Comparison of ENCODE assay signal across 21 cellular contexts in the genomic region with DNA sequence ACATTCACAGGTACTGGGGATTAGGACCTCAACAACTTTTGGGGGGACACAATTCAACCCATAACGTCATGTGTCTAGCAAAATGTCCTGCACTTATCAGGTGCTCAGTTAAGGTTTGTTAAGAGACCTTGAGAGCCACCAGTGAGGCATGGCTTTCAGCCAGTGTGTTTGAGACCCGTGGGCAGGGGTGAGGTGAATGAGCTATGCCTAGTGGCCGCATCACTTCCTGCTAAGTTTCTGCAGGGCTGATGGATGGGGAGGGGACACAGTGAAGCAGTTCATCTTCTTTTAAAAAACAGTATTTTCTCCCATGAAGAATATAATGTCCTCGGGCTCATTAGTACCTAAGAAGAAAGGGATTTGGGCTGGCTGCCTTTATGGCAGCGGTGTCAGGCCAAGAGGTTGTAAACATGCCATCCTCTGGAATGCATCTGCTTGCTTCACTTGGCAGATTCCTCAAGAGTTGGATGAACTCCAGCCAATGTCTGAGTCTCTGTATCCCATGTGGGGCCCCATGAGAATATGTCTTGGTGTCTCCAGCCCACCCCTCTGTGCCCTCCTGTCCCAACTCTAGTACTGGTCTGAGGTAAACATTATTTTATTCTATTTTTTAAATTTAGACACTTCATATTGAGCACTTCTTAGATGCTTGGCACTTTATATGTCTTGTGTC.
DNase-seq lines count a peak whose midpoint lies in the region; ATAC-seq and TF ChIP-seq lines count a peak whose summit lies in the region.
"Had no signal": no experiment of that assay in that cellular context is flagged by ENCODE, and none has a peak within 500 bp of the region (broad histone marks: within the 10 kb centered on the region; RNA-seq: fewer than 3 reads in every experiment).

No MANE protein-coding gene starts in this region.

- ATAC-seq in sciatic nerve, result peak; percentile 53
- ATAC-seq: HepG2, left lung, right lobe of liver had no signal

- CTCF ChIA-PET in MCF 10A (lab: Yijun Ruan, JAX), result interaction anchor here (0.6 kb wide), 1 partner anchor 101 kb away, joined by 3 read pairs; no protein-coding TSS in a partner anchor

- no peak overlapping the region for H3K4me2 ChIP-seq in Loucy (ENCODE audit: low read depth, low read length, poor library complexity, severe bottlenecking)

- no peaks in the 10 kb centered on the region for H3F3A ChIP-seq in Loucy (ENCODE audit: low read depth)

- no peaks in the 10 kb centered on the region for H3K9me2 ChIP-seq in Loucy (replicated peaks; ENCODE audit: low read depth, low read length)

- no peaks in the 10 kb centered on the region for H3K79me2 ChIP-seq in Loucy (ENCODE audit: insufficient read depth, low read length)

- H3K9me3 ChIP-seq in Loucy (ENCODE audit: insufficient read depth, low read depth, low read length), result no peaks in the 10 kb centered on the region
- H3K9me3 ChIP-seq: right lobe of liver, testis had no signal

- H3K27me3 Mint-ChIP-seq in MCF 10A (ENCODE audit: insufficient read depth, unreplicated experiment), result no peaks in the 10 kb centered on the region

- H3K27ac Mint-ChIP-seq in MCF 10A (ENCODE audit: low read depth, unreplicated experiment), result no peak overlapping the region

- no peaks in the 10 kb centered on the region for H3K27me3 ChIP-seq in Loucy (ENCODE audit: insufficient read depth, low read length, poor library complexity, severe bottlenecking)
- H3K27me3 ChIP-seq: left lung, right lobe of liver, testis had no signal

- no peak overlapping the region for H3K9ac ChIP-seq in Loucy (ENCODE audit: low read depth, low read length, poor library complexity, severe bottlenecking)

- no peak overlapping the region for H3K4me3 Mint-ChIP-seq in MCF 10A (ENCODE audit: unreplicated experiment)

- no TSS peak for BruUV-seq in MCF 10A (replicated peaks; lab: Mats Ljungman, UMichigan)

- no peak overlapping the region for H3K4me3 ChIP-seq in Loucy (ENCODE audit: low read length, poor library complexity, severe bottlenecking)
- H3K4me3 ChIP-seq: left lung, right lobe of liver, testis had no signal

- no peaks in the 10 kb centered on the region for H3K4me1 Mint-ChIP-seq in MCF 10A (ENCODE audit: insufficient read depth, unreplicated experiment)

- no peaks in the 10 kb centered on the region for H3K9me3 Mint-ChIP-seq in MCF 10A (ENCODE audit: unreplicated experiment)

- H3K36me3 Mint-ChIP-seq in MCF 10A (ENCODE audit: insufficient read depth, unreplicated experiment), result no peaks in the 10 kb centered on the region

- peaks cover 11% of the 10 kb centered on the region for H3K4me1 ChIP-seq in Loucy (ENCODE audit: insufficient read depth, low read length, poor library complexity, severe bottlenecking)
- H3K4me1 ChIP-seq: left lung, right lobe of liver, testis had no signal

- peak overlapping the region; percentile 42; the same call in 1 of the 2 replicates for H2AFZ ChIP-seq in Loucy (ENCODE audit: low read length)

- H3K36me3 ChIP-seq in Loucy (ENCODE audit: insufficient read depth, low read length), result no peaks in the 10 kb centered on the region
- H3K36me3 ChIP-seq: left lung, right lobe of liver had no signal

- intact Hi-C loops in MCF 10A (cut with micrococcal nuclease), result no loop called here
- intact Hi-C loops in sciatic nerve (cut with DNase I), result no loop called here

- POLR2A ChIA-PET in MCF 10A (lab: Yijun Ruan, JAX), result no interaction called here

- DNase-seq in EL (peak; percentile 65), MCF 10A (ENCODE audit: unreplicated experiment) (peak; percentile 34), sciatic nerve (ENCODE audit: low spot score) (no peak), GOT3 (lab: John Stamatoyannopoulos, UW) (no peak)
- DNase-seq in activated CD4-positive, CD25-positive, alpha-beta regulatory T cell (lab: John Stamatoyannopoulos, UW), result no peak
- no peak for DNase-seq in stimulated activated CD4-positive, alpha-beta T cell treated with anti-CD3 and anti-CD28 coated beads, Interleukin-4, amount 100 ng/mL, for 1 hour
- DNase-seq: activated CD4-positive, alpha-beta T cell treated with anti-CD3 and anti-CD28 coated beads for 1 hour; activated CD8-positive, alpha-beta memory T cell treated with anti-CD3 and anti-CD28 coated beads, Interleukin-2, amount 50 U/mL, for 48 hours; activated naive CD4-positive, alpha-beta T cell; cortex of kidney; DMS153; HCEC 1CT; left lung; NCI-H187; NCI-H510A treated with DMSO at 0.1 percent for 48 hours; right lobe of liver; SIG-M5; stimulated activated CD4-positive, alpha-beta T cell treated with anti-CD3 and anti-CD28 coated beads, Interleukin-4, amount 100 ng/mL, for 24 hours; testis had no signal

- TF ChIP-seq CTCF in Loucy (conservative IDR thresholded peaks at IDR 0.05; ENCODE audit: low read length) (no peak), MCF 10A (IDR thresholded peaks at IDR 0.05; ENCODE audit: unreplicated experiment) (no peak)

- H4K20me1 ChIP-seq in Loucy (ENCODE audit: insufficient read depth, low read length, poor library complexity, severe bottlenecking), result no peaks in the 10 kb centered on the region

Comparison
In these comparisons a context has a peak if more than half of its experiments do, and no peak if none do; other contexts are left out.
1. DNase-seq: peak in EL (single experiment) and MCF 10A (single experiment); none in sciatic nerve (single experiment), activated CD4-positive, CD25-positive, alpha-beta regulatory T cell (0 of 4), stimulated activated CD4-positive, alpha-beta T cell treated with anti-CD3 and anti-CD28 coated beads, Interleukin-4, amount 100 ng/mL, for 1 hour (single experiment) and GOT3 (single experiment).